Comparison of ENCODE assay signal across 11 cellular contexts in genomic region chr2:24009367-24009679, GRCh38. TPM values are rescaled to one million over a fixed set of nuclear protein-coding genes. Genes with fewer than 3 reads are reported as not detected.
DNase-seq lines count a peak whose midpoint lies in the region; ATAC-seq and TF ChIP-seq lines count a peak whose summit lies in the region.
"Had no signal": no experiment of that assay in that cellular context is flagged by ENCODE, and none has a peak within 500 bp of the region (broad histone marks: within the 10 kb centered on the region; RNA-seq: fewer than 3 reads in every experiment).

No MANE protein-coding gene starts in this region.

- no peak overlapping the region for H3K27ac ChIP-seq in coronary artery
- no peak overlapping the region for H3K27ac ChIP-seq in skeletal muscle tissue (ENCODE audit: low read depth, low read length)

- peaks cover 6 to 12% (median 9%) of the 10 kb centered on the region in 3 donors for H3K27me3 Mint-ChIP-seq in immature natural killer cell (ENCODE audit: low read depth in 3 of 3)

- H3K4me3 ChIP-seq in HFF-Myc (replicated peaks; ENCODE audit: low read depth, low read length) (peak overlapping the region; percentile 35), coronary artery (peak overlapping the region; percentile 67), skeletal muscle tissue (ENCODE audit: low read length in 3 of 3) (peak overlapping the region in 2 of 3 donors; percentile 32 to 48)

- DNase-seq in HFF-Myc (ENCODE audit: extremely low read depth, low read depth) (no peak), coronary artery (ENCODE audit: low spot score) (no peak), immature natural killer cell (no peak), NCI-H1417 (lab: John Stamatoyannopoulos, UW) (no peak)
- DNase-seq in activated CD4-positive, alpha-beta T cell treated with anti-CD3 and anti-CD28 coated beads, Interleukin-2, amount 50 U/mL, for 4 hours, result no peak
- DNase-seq: activated naive CD8-positive, alpha-beta T cell treated with anti-CD3 and anti-CD28 coated beads, Interleukin-2, amount 50 U/mL, for 24 hours; head of caudate nucleus; midbrain; stimulated activated naive CD8-positive, alpha-beta T cell treated with anti-CD3 and anti-CD28 coated beads, Interleukin-15, amount 100 ng/mL, for 72 hours had no signal

- H3K4me1 ChIP-seq in skeletal muscle tissue (ENCODE audit: control insufficient read depth in 3 of 3, insufficient read depth in 3 of 3, low read length in 3 of 3), result peaks cover 8 to 12% (median 9%) of the 10 kb centered on the region in 3 donors

- no peaks in the 10 kb centered on the region for H3K9me3 Mint-ChIP-seq in immature natural killer cell
- H3K9me3 Mint-ChIP-seq: activated naive CD8-positive, alpha-beta T cell treated with anti-CD3 and anti-CD28 coated beads, Interleukin-2, amount 50 U/mL, for 24 hours; stimulated activated naive CD8-positive, alpha-beta T cell treated with anti-CD3 and anti-CD28 coated beads, Interleukin-15, amount 100 ng/mL, for 72 hours had no signal

- no peak overlapping the region for H3K27ac Mint-ChIP-seq in immature natural killer cell
- H3K27ac Mint-ChIP-seq: activated naive CD8-positive, alpha-beta T cell treated with anti-CD3 and anti-CD28 coated beads, Interleukin-2, amount 50 U/mL, for 24 hours; stimulated activated naive CD8-positive, alpha-beta T cell treated with anti-CD3 and anti-CD28 coated beads, Interleukin-15, amount 100 ng/mL, for 72 hours had no signal

- no peaks in the 10 kb centered on the region for H3K36me3 ChIP-seq in skeletal muscle tissue (ENCODE audit: control insufficient read depth in 3 of 3, insufficient read depth in 3 of 3, low read length in 3 of 3)

- no peaks in the 10 kb centered on the region for H3K9me3 ChIP-seq in skeletal muscle tissue (ENCODE audit: control insufficient read depth in 3 of 3, low read length in 3 of 3)

- H3K4me3 Mint-ChIP-seq in immature natural killer cell, result peak overlapping the region in 4 of 5 donors; percentile 29 to 55 (median 51)
- H3K4me3 Mint-ChIP-seq: activated naive CD8-positive, alpha-beta T cell treated with anti-CD3 and anti-CD28 coated beads, Interleukin-2, amount 50 U/mL, for 24 hours had no signal

- H3K36me3 Mint-ChIP-seq in immature natural killer cell, result no peaks in the 10 kb centered on the region

- no peak for ATAC-seq in GM21786 (IDR thresholded peaks at IDR 0.05; ENCODE audit: unreplicated experiment)
- ATAC-seq: activated naive CD8-positive, alpha-beta T cell treated with anti-CD3 and anti-CD28 coated beads, Interleukin-2, amount 50 U/mL, for 24 hours had no signal

- H3K4me1 Mint-ChIP-seq in immature natural killer cell, result peaks cover 12 to 13% of the 10 kb centered on the region in 2 donors

- H3K9ac ChIP-seq in skeletal muscle tissue (ENCODE audit: low read depth in 1 of 3, low read length in 3 of 3), result peak overlapping the region in 1 of 3 donors; percentile 45

- TF ChIP-seq CTCF in HFF-Myc (IDR thresholded peaks at IDR 0.05; ENCODE audit: low read depth, low read length, missing control alignments) (no peak), coronary artery (IDR thresholded peaks at IDR 0.05) (no peak)

- H3K27me3 ChIP-seq in skeletal muscle tissue (ENCODE audit: control insufficient read depth in 3 of 3, insufficient read depth in 3 of 3, low read length in 3 of 3), result peaks cover 27 to 36% (median 28%) of the 10 kb centered on the region in 3 donors

RNA-seq across cellular contexts. Expression of gene MFSD2B, which starts 0.6 kb away (rescaled TPM):
- polyA plus RNA-seq in immature natural killer cell, result under 1 TPM in 1 of 3 donors, not detected in 2; 0.42 TPM
- 0.52 TPM for total RNA-seq in skeletal muscle tissue

RNA-seq across cellular contexts. Expression of gene WDCP, which starts 37.9 kb away (rescaled TPM):
- 1 to 10 TPM; 2.5 to 6.3 (median 5.0) TPM for polyA plus RNA-seq in immature natural killer cell
- total RNA-seq in skeletal muscle tissue, result 12.0 TPM

RNA-seq across cellular contexts. Expression of gene FKBP1B, which starts 40.2 kb away (rescaled TPM):
- 1 to 10 TPM; 5.3 to 8.6 (median 7.8) TPM for polyA plus RNA-seq in immature natural killer cell
- total RNA-seq in skeletal muscle tissue, result 1.6 TPM
